Comparison of ENCODE assay signal across 17 cellular contexts in genomic region chr9:75084081-75084672, GRCh38. TPM values are rescaled to one million over a fixed set of nuclear protein-coding genes. Genes with fewer than 3 reads are reported as not detected.
DNase-seq lines count a peak whose midpoint lies in the region; ATAC-seq and TF ChIP-seq lines count a peak whose summit lies in the region.
"Had no signal": no experiment of that assay in that cellular context is flagged by ENCODE, and none has a peak within 500 bp of the region (broad histone marks: within the 10 kb centered on the region; RNA-seq: fewer than 3 reads in every experiment).

No MANE protein-coding gene starts in this region.

- intact Hi-C loops in natural killer cell (cut with micrococcal nuclease), result loop anchor here (10.0 kb wide), 1 partner anchor 1311 kb away; the partner anchor contains the start of gene RFK

- no peak overlapping the region for H3K4me3 Mint-ChIP-seq in natural killer cell
- H3K4me3 Mint-ChIP-seq in natural killer cell treated with Interleukin-12 subunit alpha and Interleukin-12 subunit beta and Interleukin-15 and Interleukin-18, amount 100 ng/mL, for 72 hours, result no peak overlapping the region
- no peak overlapping the region for H3K4me3 Mint-ChIP-seq in effector memory CD8-positive, alpha-beta T cell
- H3K4me3 Mint-ChIP-seq: activated naive CD8-positive, alpha-beta T cell treated with anti-CD3 and anti-CD28 coated beads, Interleukin-2, amount 10 ng/mL, durations not matched to agents 7 days and 5 days; neural progenitor cell had no signal

- H3K36me3 ChIP-seq in parathyroid adenoma (ENCODE audit: control insufficient read depth, insufficient read depth, low read length), result no peaks in the 10 kb centered on the region
- H3K36me3 ChIP-seq: neural progenitor cell had no signal

- H3K4me3 ChIP-seq in parathyroid adenoma (ENCODE audit: low read depth, low read length), result peak overlapping the region; percentile 23
- H3K4me3 ChIP-seq: hepatocyte, neural progenitor cell had no signal

- H3K4me2 ChIP-seq in parathyroid adenoma (ENCODE audit: low read length), result peak overlapping the region; percentile 50
- H3K4me2 ChIP-seq: hepatocyte, neural progenitor cell, SK-N-SH had no signal

- peaks cover 2% of the 10 kb centered on the region for H3K79me2 ChIP-seq in parathyroid adenoma

- TF ChIP-seq CTCF in natural killer cell (IDR thresholded peaks at IDR 0.05), result no peak
- TF ChIP-seq CTCF in parathyroid adenoma (IDR thresholded peaks at IDR 0.05), result no peak

- H3K27me3 ChIP-seq in parathyroid adenoma (ENCODE audit: control insufficient read depth, insufficient read depth, low read length), result no peaks in the 10 kb centered on the region
- H3K27me3 ChIP-seq: hepatocyte had no signal

- H3K4me1 Mint-ChIP-seq in natural killer cell, result peaks cover 38 to 62% of the 10 kb centered on the region in 2 donors
- peaks cover 38 to 45% of the 10 kb centered on the region in 2 donors for H3K4me1 Mint-ChIP-seq in natural killer cell treated with Interleukin-12 subunit alpha and Interleukin-12 subunit beta and Interleukin-15 and Interleukin-18, amount 100 ng/mL, for 72 hours (ENCODE audit: low read depth in 2 of 2)
- H3K4me1 Mint-ChIP-seq in effector memory CD8-positive, alpha-beta T cell (ENCODE audit: low read depth in 2 of 2), result peaks cover 27 to 31% of the 10 kb centered on the region in 2 donors

- peak overlapping the region; percentile 21 to 68 for H3K27ac Mint-ChIP-seq in natural killer cell
- H3K27ac Mint-ChIP-seq in natural killer cell treated with Interleukin-12 subunit alpha and Interleukin-12 subunit beta and Interleukin-15 and Interleukin-18, amount 100 ng/mL, for 72 hours, result no peak overlapping the region
- H3K27ac Mint-ChIP-seq in effector memory CD8-positive, alpha-beta T cell, result peak overlapping the region; percentile 91 to 94
- H3K27ac Mint-ChIP-seq: activated naive CD8-positive, alpha-beta T cell treated with anti-CD3 and anti-CD28 coated beads, Interleukin-2, amount 10 ng/mL, durations not matched to agents 7 days and 5 days had no signal

- no peaks in the 10 kb centered on the region for H3K9me3 ChIP-seq in parathyroid adenoma (ENCODE audit: control insufficient read depth, low read length)
- H3K9me3 ChIP-seq: SK-N-SH had no signal

- peaks cover 20% of the 10 kb centered on the region for H3K4me1 ChIP-seq in parathyroid adenoma
- H3K4me1 ChIP-seq: neural progenitor cell had no signal

- no peaks in the 10 kb centered on the region for H3K36me3 Mint-ChIP-seq in natural killer cell
- H3K36me3 Mint-ChIP-seq in natural killer cell treated with Interleukin-12 subunit alpha and Interleukin-12 subunit beta and Interleukin-15 and Interleukin-18, amount 100 ng/mL, for 72 hours, result peaks cover 23% of the 10 kb centered on the region
- H3K36me3 Mint-ChIP-seq in effector memory CD8-positive, alpha-beta T cell (ENCODE audit: insufficient read depth), result peaks cover 43% of the 10 kb centered on the region
- H3K36me3 Mint-ChIP-seq: neural progenitor cell had no signal

- peak overlapping the region; percentile 74 for H3K27ac ChIP-seq in parathyroid adenoma
- H3K27ac ChIP-seq: neural progenitor cell, VCaP had no signal

- H2AFZ ChIP-seq in parathyroid adenoma, result no peak overlapping the region
- H2AFZ ChIP-seq: hepatocyte, neural progenitor cell had no signal

- ATAC-seq in natural killer cell, result no peak
- no peak for ATAC-seq in natural killer cell treated with Interleukin-12 subunit alpha and Interleukin-12 subunit beta and Interleukin-15 and Interleukin-18, amount 100 ng/mL, for 72 hours
- ATAC-seq in effector memory CD8-positive, alpha-beta T cell (replicated peaks), result no peak
- no peak for ATAC-seq in GM21529 (IDR thresholded peaks at IDR 0.05; ENCODE audit: unreplicated experiment)
- no peak for ATAC-seq in GM18868 (IDR thresholded peaks at IDR 0.05; ENCODE audit: unreplicated experiment)
- no peak for ATAC-seq in GM21723 (IDR thresholded peaks at IDR 0.05; ENCODE audit: unreplicated experiment)
- ATAC-seq: left lobe of liver; stimulated activated naive CD8-positive, alpha-beta T cell treated with anti-CD3 and anti-CD28 coated beads, Interleukin-15, amount 100 ng/mL, for 72 hours had no signal

- no peaks in the 10 kb centered on the region for H3K9me3 Mint-ChIP-seq in natural killer cell
- H3K9me3 Mint-ChIP-seq in natural killer cell treated with Interleukin-12 subunit alpha and Interleukin-12 subunit beta and Interleukin-15 and Interleukin-18, amount 100 ng/mL, for 72 hours, result no peaks in the 10 kb centered on the region
- H3K9me3 Mint-ChIP-seq in effector memory CD8-positive, alpha-beta T cell, result no peaks in the 10 kb centered on the region
- H3K9me3 Mint-ChIP-seq: activated naive CD8-positive, alpha-beta T cell treated with anti-CD3 and anti-CD28 coated beads, Interleukin-2, amount 10 ng/mL, durations not matched to agents 7 days and 5 days; neural progenitor cell; stimulated activated naive CD8-positive, alpha-beta T cell treated with anti-CD3 and anti-CD28 coated beads, Interleukin-15, amount 100 ng/mL, for 72 hours had no signal

- no peak for DNase-seq in natural killer cell
- no peak for DNase-seq in natural killer cell treated with Interleukin-12 subunit alpha and Interleukin-12 subunit beta and Interleukin-15 and Interleukin-18, amount 100 ng/mL, for 72 hours (ENCODE audit: low spot score)
- DNase-seq in effector memory CD8-positive, alpha-beta T cell, result no peak
- DNase-seq in GDM1 (lab: John Stamatoyannopoulos, UW), result no peak
- DNase-seq: activated naive CD8-positive, alpha-beta T cell treated with anti-CD3 and anti-CD28 coated beads, Interleukin-2, amount 10 ng/mL, durations not matched to agents 7 days and 5 days; MM.1S; NCI-H2171 treated with DMSO at 0.1 percent for 48 hours; SK-N-SH; stimulated activated naive CD8-positive, alpha-beta T cell treated with anti-CD3 and anti-CD28 coated beads, Interleukin-15, amount 100 ng/mL, for 72 hours had no signal

- H3K27me3 Mint-ChIP-seq in natural killer cell (ENCODE audit: low read depth in 2 of 2), result no peaks in the 10 kb centered on the region
- no peaks in the 10 kb centered on the region for H3K27me3 Mint-ChIP-seq in natural killer cell treated with Interleukin-12 subunit alpha and Interleukin-12 subunit beta and Interleukin-15 and Interleukin-18, amount 100 ng/mL, for 72 hours
- H3K27me3 Mint-ChIP-seq in effector memory CD8-positive, alpha-beta T cell, result no peaks in the 10 kb centered on the region
- H3K27me3 Mint-ChIP-seq: activated naive CD8-positive, alpha-beta T cell treated with anti-CD3 and anti-CD28 coated beads, Interleukin-2, amount 10 ng/mL, durations not matched to agents 7 days and 5 days; stimulated activated naive CD8-positive, alpha-beta T cell treated with anti-CD3 and anti-CD28 coated beads, Interleukin-15, amount 100 ng/mL, for 72 hours had no signal

- no peak overlapping the region for H3K9ac ChIP-seq in parathyroid adenoma
- H3K9ac ChIP-seq: neural progenitor cell, SK-N-SH had no signal

RNA-seq across cellular contexts. Expression of gene NMRK1, which starts 3.8 kb away (rescaled TPM):
- 10 to 100 TPM; 23.7 to 52.0 (median 44.4) TPM for total RNA-seq in natural killer cell
- total RNA-seq in natural killer cell treated with Interleukin-12 subunit alpha and Interleukin-12 subunit beta and Interleukin-15 and Interleukin-18, amount 100 ng/mL, for 72 hours, result 10 to 100 TPM; 24.0 to 27.2 TPM

RNA-seq across cellular contexts. Expression of gene OSTF1, which starts 4.1 kb away (rescaled TPM):
- total RNA-seq in natural killer cell, result 100 to 1,000 TPM; 140 to 187 (median 177) TPM
- 100 to 1,000 TPM; 144 to 184 TPM for total RNA-seq in natural killer cell treated with Interleukin-12 subunit alpha and Interleukin-12 subunit beta and Interleukin-15 and Interleukin-18, amount 100 ng/mL, for 72 hours

RNA-seq across cellular contexts. Expression of gene CARNMT1, which starts 56.1 kb away (rescaled TPM):
- 10 to 100 TPM; 21.2 to 27.8 (median 25.9) TPM for total RNA-seq in natural killer cell
- 10 to 100 TPM; 28.7 to 30.5 TPM for total RNA-seq in natural killer cell treated with Interleukin-12 subunit alpha and Interleukin-12 subunit beta and Interleukin-15 and Interleukin-18, amount 100 ng/mL, for 72 hours

Comparison
In these comparisons a context has a peak if more than half of its experiments do, and no peak if none do; other contexts are left out.
1. H3K27ac Mint-ChIP-seq: peak in natural killer cell (2 of 2) and effector memory CD8-positive, alpha-beta T cell (2 of 2); none in natural killer cell treated with Interleukin-12 subunit alpha and Interleukin-12 subunit beta and Interleukin-15 and Interleukin-18, amount 100 ng/mL, for 72 hours (0 of 2).